In genomic region chr5:173911623-173912022, GRCh38 we compare ENCODE assay signal across 1 cellular context.
A peak's percentile ranks its signal among the peaks of the same experiment; 100 is the strongest.
TF ChIP-seq lines count a peak whose summit lies in the region.

No MANE protein-coding gene starts in this region.

TF ChIP-seq in HEK293, 187 proteins besides CTCF, POLR2A, EP300 and RAD21 (continued from another document):
- 0 out of 2 replicates have a peak, but pooled peaks have one; percentile 24 for TF ChIP-seq PRDM6 (tag by site-specific recombination; IDR thresholded peaks at IDR 0.05)
- TF ChIP-seq ZNF24 (tag by site-specific recombination; IDR thresholded peaks at IDR 0.05), result 0 out of 2 replicates have a peak, but pooled peaks have one; percentile 52
- TF ChIP-seq ATF2 (tag by site-specific recombination; IDR thresholded peaks at IDR 0.05; ENCODE audit: low read depth), result no peak
- no peak for TF ChIP-seq SETDB1 (IDR thresholded peaks at IDR 0.05; ENCODE audit: insufficient read length, low read length)
TF ChIP-seq in HEK293: peak in this region for 2.
